2 cellular contexts compared by ENCODE assay signal in the genomic region with DNA sequence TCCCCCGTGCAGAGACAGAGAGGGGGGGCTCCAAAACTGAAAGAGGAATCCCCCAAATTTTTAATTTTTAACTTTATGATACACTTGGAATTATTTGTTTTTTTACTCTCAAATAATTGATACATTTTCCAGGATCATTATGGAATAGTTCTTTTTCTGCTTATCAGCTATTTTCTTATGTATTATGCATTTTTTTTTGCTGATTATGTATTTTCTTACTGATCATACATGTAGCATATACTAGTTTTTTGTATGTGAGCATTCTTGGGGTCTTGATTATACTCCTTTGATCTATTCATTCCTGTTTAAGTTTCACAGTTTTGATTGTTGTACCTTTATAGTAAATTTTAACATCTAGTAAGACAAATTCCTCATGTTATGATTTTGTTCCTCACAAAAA.
TF ChIP-seq lines count a peak whose summit lies in the region.

No MANE protein-coding gene starts in this region.

TF ChIP-seq in HepG2, 621 proteins besides CTCF, POLR2A, EP300 and RAD21:
- peak; percentile 90 to 96 for TF ChIP-seq MAFK (conservative IDR thresholded peaks at IDR 0.05 in 1 of 2, IDR thresholded peaks at IDR 0.05 in 1 of 2; ENCODE audit: low read length in 2 of 2)
- TF ChIP-seq, protein P1, sequence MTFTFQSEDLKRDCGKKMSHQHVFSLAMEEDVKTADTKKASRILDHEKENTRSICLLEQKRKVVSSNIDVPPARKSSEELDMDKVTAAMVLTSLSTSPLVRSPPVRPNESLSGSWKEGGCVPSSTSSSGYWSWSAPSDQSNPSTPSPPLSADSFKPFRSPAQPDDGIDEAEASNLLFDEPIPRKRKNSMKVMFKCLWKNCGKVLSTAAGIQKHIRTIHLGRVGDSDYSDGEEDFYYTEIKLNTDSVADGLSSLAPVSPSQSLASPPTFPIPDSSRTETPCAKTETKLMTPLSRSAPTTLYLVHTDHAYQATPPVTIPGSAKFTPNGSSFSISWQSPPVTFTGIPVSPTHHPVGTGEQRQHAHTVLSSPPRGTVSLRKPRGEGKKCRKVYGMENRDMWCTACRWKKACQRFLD (CRISPR knock-in tag; IDR thresholded peaks at IDR 0.05; ENCODE audit: borderline replicate concordance): no peak
- TF ChIP-seq MAFF (IDR thresholded peaks at IDR 0.05; ENCODE audit: low read depth, low read length): peak; percentile 93
- TF ChIP-seq TGIF2 (CRISPR knock-in tag; IDR thresholded peaks at IDR 0.05): no peak
- TF ChIP-seq, protein P2, sequence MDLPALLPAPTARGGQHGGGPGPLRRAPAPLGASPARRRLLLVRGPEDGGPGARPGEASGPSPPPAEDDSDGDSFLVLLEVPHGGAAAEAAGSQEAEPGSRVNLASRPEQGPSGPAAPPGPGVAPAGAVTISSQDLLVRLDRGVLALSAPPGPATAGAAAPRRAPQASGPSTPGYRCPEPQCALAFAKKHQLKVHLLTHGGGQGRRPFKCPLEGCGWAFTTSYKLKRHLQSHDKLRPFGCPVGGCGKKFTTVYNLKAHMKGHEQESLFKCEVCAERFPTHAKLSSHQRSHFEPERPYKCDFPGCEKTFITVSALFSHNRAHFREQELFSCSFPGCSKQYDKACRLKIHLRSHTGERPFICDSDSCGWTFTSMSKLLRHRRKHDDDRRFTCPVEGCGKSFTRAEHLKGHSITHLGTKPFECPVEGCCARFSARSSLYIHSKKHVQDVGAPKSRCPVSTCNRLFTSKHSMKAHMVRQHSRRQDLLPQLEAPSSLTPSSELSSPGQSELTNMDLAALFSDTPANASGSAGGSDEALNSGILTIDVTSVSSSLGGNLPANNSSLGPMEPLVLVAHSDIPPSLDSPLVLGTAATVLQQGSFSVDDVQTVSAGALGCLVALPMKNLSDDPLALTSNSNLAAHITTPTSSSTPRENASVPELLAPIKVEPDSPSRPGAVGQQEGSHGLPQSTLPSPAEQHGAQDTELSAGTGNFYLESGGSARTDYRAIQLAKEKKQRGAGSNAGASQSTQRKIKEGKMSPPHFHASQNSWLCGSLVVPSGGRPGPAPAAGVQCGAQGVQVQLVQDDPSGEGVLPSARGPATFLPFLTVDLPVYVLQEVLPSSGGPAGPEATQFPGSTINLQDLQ (CRISPR knock-in tag; IDR thresholded peaks at IDR 0.05): no peak
- TF ChIP-seq ZFP36 (IDR thresholded peaks at IDR 0.05; ENCODE audit: borderline replicate concordance, low read depth, low read length, partially characterized antibody): no peak

TF ChIP-seq in IMR-90, 13 proteins besides CTCF, POLR2A, EP300 and RAD21:
- TF ChIP-seq RFX5 (IDR thresholded peaks at IDR 0.05; ENCODE audit: low read depth, low read length) (no peak), MAFK (IDR thresholded peaks at IDR 0.05; ENCODE audit: low read depth, low read length) (peak; percentile 91)
